ENCODE assay signal across 19 cellular contexts in the genomic region with DNA sequence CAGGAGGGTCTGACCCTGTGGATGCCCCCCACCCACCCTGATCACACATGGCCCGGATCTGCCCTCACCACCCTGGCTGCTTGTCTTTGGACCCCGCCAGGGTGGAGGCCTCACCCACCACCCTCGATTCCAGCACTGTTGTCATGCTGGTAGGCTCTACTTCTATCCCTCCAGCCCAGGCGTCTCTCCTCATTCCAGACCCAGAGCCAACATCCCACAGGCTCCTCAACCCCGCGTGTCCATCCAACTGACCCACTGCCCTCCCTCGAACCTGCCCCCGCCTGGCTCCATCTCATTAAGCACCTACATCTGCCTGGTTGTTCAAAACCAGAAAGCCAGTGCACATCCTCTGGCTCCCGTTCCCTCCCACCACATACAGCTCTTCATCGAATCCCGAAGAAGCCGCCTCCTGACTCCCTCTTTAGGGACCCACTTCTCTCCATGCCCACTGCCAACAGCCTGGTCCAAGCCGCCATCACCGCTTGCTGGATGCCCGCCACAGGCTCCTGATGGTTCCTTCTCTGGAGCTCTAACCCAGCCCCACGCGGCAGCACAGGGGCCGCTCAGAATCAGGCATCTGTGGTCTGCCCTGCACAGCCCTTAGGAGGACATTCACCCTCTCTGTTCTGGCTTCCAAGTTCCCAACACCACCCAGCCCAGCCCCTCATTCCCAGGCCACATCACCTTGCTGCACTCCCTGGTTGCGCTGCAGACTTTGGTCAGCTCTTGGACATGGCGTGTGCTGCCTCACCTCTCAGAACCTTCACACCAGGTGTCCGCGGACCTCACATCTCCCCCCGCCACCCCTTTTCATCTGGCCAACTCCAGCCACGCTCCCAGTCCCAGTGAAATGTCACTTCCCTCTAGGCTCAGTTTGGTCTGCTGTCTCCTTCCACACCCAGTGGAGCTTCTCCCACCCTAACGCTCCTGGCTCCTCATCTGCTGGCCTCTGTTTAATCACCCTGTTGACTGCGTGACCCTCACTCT. TPM values are rescaled to one million over a fixed set of nuclear protein-coding genes. Genes with fewer than 3 reads are reported as not detected.
"Had no signal": no experiment of that assay in that cellular context is flagged by ENCODE, and none has a peak within 500 bp of the region (broad histone marks: within the 10 kb centered on the region; RNA-seq: fewer than 3 reads in every experiment).

No MANE protein-coding gene starts in this region.

- H3K27ac ChIP-seq: adrenal gland, cardiac muscle cell, psoas muscle, right lobe of liver, thoracic aorta had no signal

- H3K9me3 ChIP-seq: adrenal gland, psoas muscle, right lobe of liver, thoracic aorta had no signal

- DNase-seq: activated naive CD4-positive, alpha-beta T cell treated with anti-CD3 and anti-CD28 coated beads for 36 hours; activated T-cell treated with anti-CD3 and anti-CD28 coated beads for 4 hours; adrenal gland; islet precursor cell; naive thymus-derived CD4-positive, alpha-beta T cell; T-helper 9 cell had no signal

- H3K27me3 Mint-ChIP-seq: naive thymus-derived CD4-positive, alpha-beta T cell had no signal

- H3K27ac Mint-ChIP-seq: activated naive CD4-positive, alpha-beta T cell treated with anti-CD3 and anti-CD28 coated beads for 36 hours; naive thymus-derived CD4-positive, alpha-beta T cell had no signal

- H3K4me3 ChIP-seq: adrenal gland, cardiac muscle cell, psoas muscle, right lobe of liver, smooth muscle cell, thoracic aorta had no signal

- H3K4me3 Mint-ChIP-seq: activated naive CD4-positive, alpha-beta T cell treated with anti-CD3 and anti-CD28 coated beads for 36 hours; naive thymus-derived CD4-positive, alpha-beta T cell had no signal

- ATAC-seq: activated CD4-positive, CD25-positive, alpha-beta regulatory T cell treated with anti-CD3 and anti-CD28 coated beads, Interleukin-2, amount 50 U/mL, for 24 hours; esophagus mucosa; left lobe of liver; naive thymus-derived CD4-positive, alpha-beta T cell; psoas muscle; right lobe of liver had no signal

- H3K27me3 ChIP-seq: adrenal gland, right lobe of liver had no signal

- FAIRE-seq: colon, endometrium had no signal

- H3K4me2 ChIP-seq: smooth muscle cell had no signal

- H3K36me3 ChIP-seq: adrenal gland, cardiac muscle cell, thoracic aorta had no signal

- H3K4me1 ChIP-seq: adrenal gland, psoas muscle, right lobe of liver had no signal

- H3K9me3 Mint-ChIP-seq: activated naive CD4-positive, alpha-beta T cell treated with anti-CD3 and anti-CD28 coated beads for 36 hours; naive thymus-derived CD4-positive, alpha-beta T cell had no signal

RNA-seq across cellular contexts. Expression of a gene that starts 43.0 kb away (rescaled TPM):
- total RNA-seq: activated naive CD4-positive, alpha-beta T cell treated with anti-CD3 and anti-CD28 coated beads for 36 hours; esophagus mucosa; lung microvascular endothelial cell; mononuclear cell; naive thymus-derived CD4-positive, alpha-beta T cell; psoas muscle; smooth muscle cell; thoracic aorta; urinary bladder had no signal
- polyA plus RNA-seq: cardiac muscle cell; naive thymus-derived CD4-positive, alpha-beta T cell; smooth muscle cell; urinary bladder had no signal
